In the genomic region with DNA sequence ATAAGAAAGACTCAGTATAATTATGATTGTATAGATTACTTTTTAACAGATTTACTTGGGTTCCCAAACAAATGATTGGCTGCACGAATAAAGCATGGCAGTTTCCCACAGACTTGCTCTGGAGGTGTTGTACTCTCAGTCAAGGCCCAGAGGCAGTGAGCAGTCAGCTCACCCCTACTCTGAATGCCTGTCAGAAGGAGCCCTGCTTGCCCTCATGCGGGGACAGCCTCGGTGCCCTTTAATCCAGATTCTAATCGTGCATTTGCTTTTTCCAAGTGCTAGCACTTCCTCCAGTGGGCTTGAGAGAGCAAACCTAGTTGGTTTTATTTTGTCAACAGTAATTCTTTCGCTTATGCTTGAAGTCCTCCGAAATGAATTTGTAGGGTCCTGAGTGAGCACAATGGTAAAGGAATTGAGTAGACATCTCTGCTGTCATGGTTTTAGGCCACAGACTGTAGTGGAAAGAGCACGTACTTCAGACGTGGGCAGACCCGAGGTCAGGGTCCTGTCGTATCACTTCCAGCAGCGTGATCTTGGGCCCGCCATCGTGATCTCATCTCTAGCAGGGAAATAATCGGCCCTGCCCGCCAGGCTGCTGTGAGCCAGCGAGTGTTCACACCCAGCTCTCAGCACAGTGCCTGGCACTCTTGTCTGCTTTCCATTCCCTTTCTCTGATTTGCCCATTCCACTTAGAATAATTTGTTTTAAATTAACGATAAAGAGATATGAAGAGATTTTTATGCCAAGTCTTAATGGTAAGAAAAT, we compare ENCODE assay signal across 30 cellular contexts.
"Had no signal": no experiment of that assay in that cellular context is flagged by ENCODE, and none has a peak within 500 bp of the region (broad histone marks: within the 10 kb centered on the region; RNA-seq: fewer than 3 reads in every experiment).

No MANE protein-coding gene starts in this region.

- H3K4me1 ChIP-seq: colonic mucosa, parathyroid adenoma, right atrium auricular region, spleen had no signal

- H3K79me2 ChIP-seq: parathyroid adenoma had no signal

- H3K27ac ChIP-seq: cardiac muscle cell, colonic mucosa, dorsolateral prefrontal cortex, heart left ventricle, parathyroid adenoma, right atrium auricular region had no signal

- H3K9me3 ChIP-seq: adrenal gland, body of pancreas, colonic mucosa, heart left ventricle, right atrium auricular region, spleen had no signal

- H3K4me1 Mint-ChIP-seq: immature natural killer cell had no signal

- H3K27me3 Mint-ChIP-seq: activated CD4-positive, alpha-beta memory T cell treated with anti-CD3 and anti-CD28 coated beads, Interleukin-2, amount 10 ng/mL, durations not matched to agents 7 days and 5 days; activated CD4-positive, alpha-beta T cell treated with anti-CD3 and anti-CD28 coated beads, Interleukin-2, amount 10 ng/mL, durations not matched to agents 7 days and 5 days; activated naive CD8-positive, alpha-beta T cell had no signal

- H2AFZ ChIP-seq: parathyroid adenoma had no signal

- H3K27ac Mint-ChIP-seq: activated CD4-positive, alpha-beta memory T cell treated with anti-CD3 and anti-CD28 coated beads, Interleukin-2, amount 10 ng/mL, durations not matched to agents 7 days and 5 days; activated CD4-positive, alpha-beta T cell treated with anti-CD3 and anti-CD28 coated beads, Interleukin-2, amount 10 ng/mL, durations not matched to agents 7 days and 5 days; activated naive CD8-positive, alpha-beta T cell; activated T-helper 2 cell treated with anti-CD3 and anti-CD28 coated beads, Interferon-gamma antibody, Interleukin-2, Interleukin-4, amounts not matched to agents 10 μg/mL and 5 μg/mL and 100 μg/mL, durations not matched to agents 14 hours and 24 hours and 36 hours; immature natural killer cell; naive thymus-derived CD4-positive, alpha-beta T cell; T-helper 1 cell treated with Interleukin-12 subunit alpha and Interleukin-12 subunit beta and Interleukin-4 antibody, amounts not matched to agents 30 μg/mL and 1 μg/mL, for 36 hours had no signal

- H3K9me3 Mint-ChIP-seq: activated CD4-positive, alpha-beta T cell treated with anti-CD3 and anti-CD28 coated beads, Interleukin-2, amount 10 ng/mL, durations not matched to agents 7 days and 5 days; activated T-cell treated with anti-CD3 and anti-CD28 coated beads, Interleukin-2, amount 50 U/mL, for 4 hours; activated T-helper 2 cell treated with anti-CD3 and anti-CD28 coated beads, Interferon-gamma antibody, Interleukin-2, Interleukin-4, amounts not matched to agents 10 μg/mL and 5 μg/mL and 100 μg/mL, durations not matched to agents 14 hours and 24 hours and 36 hours; immature natural killer cell; naive thymus-derived CD4-positive, alpha-beta T cell; T-helper 1 cell treated with Interleukin-12 subunit alpha and Interleukin-12 subunit beta and Interleukin-4 antibody, amounts not matched to agents 30 μg/mL and 1 μg/mL, for 36 hours had no signal

- H3K36me3 ChIP-seq: adrenal gland, cardiac muscle cell, colonic mucosa, right atrium auricular region, spleen had no signal

- DNase-seq: activated CD4-positive, alpha-beta memory T cell treated with anti-CD3 and anti-CD28 coated beads, Interleukin-2, amount 10 ng/mL, durations not matched to agents 7 days and 5 days; activated CD4-positive, alpha-beta T cell treated with anti-CD3 and anti-CD28 coated beads, Interleukin-2, amount 10 ng/mL, durations not matched to agents 7 days and 5 days; activated CD4-positive, CD25-positive, alpha-beta regulatory T cell treated with anti-CD3 and anti-CD28 coated beads, Interleukin-2, amount 50 U/mL, for 72 hours; activated CD8-positive, alpha-beta memory T cell treated with anti-CD3 and anti-CD28 coated beads, Interleukin-2, amount 50 U/mL, for 48 hours; activated naive CD4-positive, alpha-beta T cell; activated T-cell treated with anti-CD3 and anti-CD28 coated beads, Interleukin-2, amount 50 U/mL, for 4 hours; aorta; cerebellar nuclear complex; colonic mucosa; dorsolateral prefrontal cortex; effector memory CD4-positive, alpha-beta T cell; erythroblast; heart left ventricle; hypothalamus; immature natural killer cell; midbrain; naive thymus-derived CD4-positive, alpha-beta T cell; nucleus accumbens; spleen; stimulated activated CD4-positive, alpha-beta T cell treated with anti-CD3 and anti-CD28 coated beads, Interleukin-2, amount 100 ng/mL, for 48 hours; stimulated activated naive CD8-positive, alpha-beta T cell treated with anti-CD3 and anti-CD28 coated beads, Interleukin-15, Interleukin-2, amounts not matched to agents 100 U/mL and 50 U/mL, for 24 hours; SW 1271 had no signal

- H3K27me3 ChIP-seq: adrenal gland, body of pancreas, cardiac muscle cell, colonic mucosa, dorsolateral prefrontal cortex, heart left ventricle, right atrium auricular region, spleen had no signal

- H3K4me3 ChIP-seq: adrenal gland, body of pancreas, cardiac muscle cell, colonic mucosa, dorsolateral prefrontal cortex, heart left ventricle, right atrium auricular region, spleen had no signal

- H3K4me3 Mint-ChIP-seq: activated CD4-positive, alpha-beta memory T cell treated with anti-CD3 and anti-CD28 coated beads, Interleukin-2, amount 10 ng/mL, durations not matched to agents 7 days and 5 days; activated CD4-positive, alpha-beta T cell treated with anti-CD3 and anti-CD28 coated beads, Interleukin-2, amount 10 ng/mL, durations not matched to agents 7 days and 5 days; activated naive CD8-positive, alpha-beta T cell; activated T-cell treated with anti-CD3 and anti-CD28 coated beads, Interleukin-2, amount 50 U/mL, for 4 hours; immature natural killer cell; naive thymus-derived CD4-positive, alpha-beta T cell; T-helper 1 cell treated with Interleukin-12 subunit alpha and Interleukin-12 subunit beta and Interleukin-4 antibody, amounts not matched to agents 30 μg/mL and 1 μg/mL, for 36 hours had no signal

- H3K9ac ChIP-seq: parathyroid adenoma had no signal

- H3K36me3 Mint-ChIP-seq: activated naive CD8-positive, alpha-beta T cell had no signal
